8 cellular contexts compared by ENCODE assay signal in the genomic region with DNA sequence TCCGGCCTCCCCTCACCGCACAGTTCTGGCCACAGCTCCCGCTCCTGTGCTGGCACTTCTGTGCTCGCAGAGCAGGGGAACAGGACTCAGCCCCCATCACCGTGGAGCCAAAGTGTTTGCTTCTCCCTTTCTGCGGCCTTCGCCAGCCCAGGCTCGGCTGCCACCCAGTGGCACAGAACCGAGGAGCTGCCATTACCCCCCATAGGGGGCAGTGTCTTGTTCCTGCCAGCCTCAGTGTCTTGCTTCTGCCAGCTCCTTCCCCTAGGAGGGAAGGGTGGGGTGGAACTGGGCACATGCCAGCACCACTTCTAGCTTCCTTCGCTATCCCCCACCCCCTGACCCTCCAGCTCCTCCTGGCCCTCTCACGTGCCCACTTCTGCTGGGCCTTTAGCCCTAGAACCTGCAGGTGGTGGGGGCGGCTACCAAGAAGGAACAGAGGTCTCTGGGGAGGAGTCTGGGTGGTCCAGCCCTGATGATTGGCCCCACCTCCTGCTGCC. TPM values are rescaled to one million over a fixed set of nuclear protein-coding genes. Genes with fewer than 3 reads are reported as not detected.
A peak's percentile ranks its signal among the peaks of the same experiment; 100 is the strongest.
DNase-seq lines count a peak whose midpoint lies in the region; ATAC-seq and TF ChIP-seq lines count a peak whose summit lies in the region.

No MANE protein-coding gene starts in this region.

- no peak overlapping the region for H3K27ac Mint-ChIP-seq in glutamatergic neuron (ENCODE audit: unreplicated experiment)

- H3K36me3 ChIP-seq in WERI-Rb-1 (peaks cover 86% of the 10 kb centered on the region), psoas muscle (ENCODE audit: insufficient read depth in 1 of 2, low read depth in 1 of 2) (peaks cover 21 to 66% of the 10 kb centered on the region in 2 donors)

- peak; percentile 50 to 68 (median 67) for ATAC-seq in psoas muscle
- ATAC-seq in HG03520 (IDR thresholded peaks at IDR 0.05; ENCODE audit: unreplicated experiment): no peak
- ATAC-seq in GM21717 (IDR thresholded peaks at IDR 0.05; ENCODE audit: unreplicated experiment): no peak

- peaks cover 14% of the 10 kb centered on the region for H3K4me1 ChIP-seq in psoas muscle

- H3K27ac ChIP-seq in WERI-Rb-1 (no peak overlapping the region), psoas muscle (no peak overlapping the region)

- H3K27me3 ChIP-seq in WERI-Rb-1 (ENCODE audit: insufficient read depth, low read depth, severe bottlenecking) (no peaks in the 10 kb centered on the region), psoas muscle (ENCODE audit: insufficient read depth in 3 of 3, low read length in 2 of 3) (no peaks in the 10 kb centered on the region)

- no peaks in the 10 kb centered on the region for H3K36me3 Mint-ChIP-seq in glutamatergic neuron (ENCODE audit: unreplicated experiment)

- H3K9me3 Mint-ChIP-seq in glutamatergic neuron (ENCODE audit: unreplicated experiment): peaks cover 13% of the 10 kb centered on the region

- peak; percentile 77 for TF ChIP-seq CTCF in WERI-Rb-1 (IDR thresholded peaks at IDR 0.05; ENCODE audit: low read depth, low read length)
- TF ChIP-seq CTCF in glutamatergic neuron (IDR thresholded peaks at IDR 0.05; ENCODE audit: partially characterized antibody, unreplicated experiment): peak; percentile 45
- TF ChIP-seq CTCF in psoas muscle (IDR thresholded peaks at IDR 0.05): peak; percentile 56

- intact Hi-C loops in psoas muscle (cut with DNase I): no loop called here

- WGBS in psoas muscle, 3 donors: 37 to 61% (median 51%) methylated on average over 10 to 12 of the region's 12 CpGs

- peak overlapping the region; percentile 49 for H3K4me3 Mint-ChIP-seq in glutamatergic neuron (ENCODE audit: unreplicated experiment)

- DNase-seq in COLO668 (lab: John Stamatoyannopoulos, UW; ENCODE audit: unreplicated experiment) (peak; percentile 40), HUDEP-2 (lab: John Stamatoyannopoulos, UW; ENCODE audit: unreplicated experiment in 76 of 76) (peak in 66 of 76 experiments; percentile 19 to 82 (median 56)), WERI-Rb-1 (no peak), glutamatergic neuron (no peak), psoas muscle (peak in 1 of 2 donors; percentile 74), NCI-H2227 (lab: John Stamatoyannopoulos, UW; ENCODE audit: unreplicated experiment) (no peak)

- H3K9me3 ChIP-seq in WERI-Rb-1 (ENCODE audit: severe bottlenecking) (no peaks in the 10 kb centered on the region), psoas muscle (no peaks in the 10 kb centered on the region)

- H3K4me1 Mint-ChIP-seq in glutamatergic neuron (ENCODE audit: low read depth, unreplicated experiment): peaks cover 8% of the 10 kb centered on the region

- peaks cover 5% of the 10 kb centered on the region for H3K27me3 Mint-ChIP-seq in glutamatergic neuron (ENCODE audit: unreplicated experiment)

- no peak overlapping the region for H3K4me3 ChIP-seq in WERI-Rb-1 (ENCODE audit: low read depth, low read length)
- H3K4me3 ChIP-seq in psoas muscle: no peak overlapping the region

RNA-seq across cellular contexts. Expression of gene ELMO3, which starts 0.6 kb away (rescaled TPM):
- total RNA-seq in glutamatergic neuron (ENCODE audit: unreplicated experiment) (2.1 TPM), psoas muscle (under 1 TPM; 0.26 to 0.79 (median 0.42) TPM)
- under 1 TPM; 0.35 to 0.82 (median 0.53) TPM for polyA plus RNA-seq in psoas muscle

RNA-seq across cellular contexts. Expression of gene E2F4, which starts 6.3 kb away (rescaled TPM):
- total RNA-seq in glutamatergic neuron (ENCODE audit: unreplicated experiment): 64.3 TPM
- 10 to 100 TPM; 22.6 to 56.2 (median 45.9) TPM for total RNA-seq in psoas muscle
- polyA plus RNA-seq in psoas muscle: 100 to 1,000 TPM in 1 of 3 donors, 10 to 100 TPM in 2; 45.0 to 106 (median 67.3) TPM

RNA-seq across cellular contexts. Expression of gene EXOC3L1, which starts 8.3 kb away (rescaled TPM):
- 3.6 TPM for total RNA-seq in glutamatergic neuron (ENCODE audit: unreplicated experiment)
- 1 to 10 TPM in 3 of 4 donors, under 1 TPM in 1; 0.91 to 1.9 (median 1.2) TPM for total RNA-seq in psoas muscle
- 1 to 10 TPM in 1 of 3 donors, under 1 TPM in 2; 0.84 to 3.4 (median 0.97) TPM for polyA plus RNA-seq in psoas muscle

RNA-seq across cellular contexts. Expression of gene MATCAP1, which starts 14.5 kb away (rescaled TPM):
- total RNA-seq in glutamatergic neuron (ENCODE audit: unreplicated experiment): 197 TPM
- total RNA-seq in psoas muscle: 1 to 10 TPM; 5.9 to 8.0 (median 6.6) TPM
- polyA plus RNA-seq in psoas muscle: 1 to 10 TPM; 4.2 to 9.7 (median 4.5) TPM

RNA-seq across cellular contexts. Expression of gene NOL3, which starts 27.9 kb away (rescaled TPM):
- 8.8 TPM for total RNA-seq in glutamatergic neuron (ENCODE audit: unreplicated experiment)
- total RNA-seq in psoas muscle: 100 to 1,000 TPM in 2 of 4 donors, 10 to 100 TPM in 2; 53.6 to 114 (median 88.0) TPM
- 100 to 1,000 TPM in 1 of 3 donors, 10 to 100 TPM in 2; 90.6 to 133 (median 93.9) TPM for polyA plus RNA-seq in psoas muscle

Comparison
In these comparisons a context has a peak if more than half of its experiments do, and no peak if none do; other contexts are left out.
1. DNase-seq: peak in COLO668 (single experiment) and HUDEP-2 (66 of 76); none in WERI-Rb-1 (single experiment), glutamatergic neuron (single experiment) and NCI-H2227 (single experiment).
2. ATAC-seq: peak in psoas muscle (4 of 4); none in HG03520 (single experiment) and GM21717 (single experiment).
3. Peak in every context shown above with its lines, with median percentiles within 50 percentile points of each other: CTCF ChIP-seq.